15 cellular contexts compared by ENCODE assay signal in the genomic region with DNA sequence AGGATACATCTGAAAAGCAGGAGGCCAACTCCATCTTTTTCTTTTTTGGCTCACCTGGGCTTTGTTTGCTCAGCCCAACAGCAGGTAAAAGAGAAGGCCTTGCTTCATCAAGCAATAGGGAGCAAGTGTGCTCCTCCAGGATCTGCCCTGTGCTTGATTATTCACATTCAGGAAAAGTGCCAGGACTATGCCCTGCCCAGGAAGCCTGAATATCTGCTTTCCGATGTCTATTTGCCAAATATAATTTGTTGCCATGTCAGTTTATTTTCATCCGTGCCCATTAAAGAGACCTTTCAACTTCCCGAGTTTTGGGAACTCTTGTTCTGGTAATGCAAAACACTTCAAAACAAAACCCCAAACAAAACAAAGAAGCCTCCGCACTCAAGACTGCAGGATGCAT.
A peak's percentile ranks its signal among the peaks of the same experiment; 100 is the strongest.
DNase-seq lines count a peak whose midpoint lies in the region; ATAC-seq and TF ChIP-seq lines count a peak whose summit lies in the region.
"Had no signal": no experiment of that assay in that cellular context is flagged by ENCODE, and none has a peak within 500 bp of the region (broad histone marks: within the 10 kb centered on the region; RNA-seq: fewer than 3 reads in every experiment).

No MANE protein-coding gene starts in this region.

- no peak for TF ChIP-seq POLR2A in upper lobe of left lung (IDR thresholded peaks at IDR 0.05)

- H3K36me3 Mint-ChIP-seq in activated naive CD8-positive, alpha-beta T cell treated with anti-CD3 and anti-CD28 coated beads, Interleukin-2, amount 10 ng/mL, durations not matched to agents 7 days and 5 days, result peaks cover 3% of the 10 kb centered on the region
- H3K36me3 Mint-ChIP-seq in activated naive CD8-positive, alpha-beta T cell treated with anti-CD3 and anti-CD28 coated beads for 36 hours, result peaks cover 3% of the 10 kb centered on the region

- peak in 2 of 4 donors; percentile 10 to 33 for TF ChIP-seq EP300 in upper lobe of left lung (IDR thresholded peaks at IDR 0.05)

- H3K9me3 Mint-ChIP-seq in activated naive CD8-positive, alpha-beta T cell treated with anti-CD3 and anti-CD28 coated beads, Interleukin-2, amount 10 ng/mL, durations not matched to agents 7 days and 5 days, result peaks cover 1% of the 10 kb centered on the region
- no peaks in the 10 kb centered on the region for H3K9me3 Mint-ChIP-seq in activated naive CD8-positive, alpha-beta T cell treated with anti-CD3 and anti-CD28 coated beads for 36 hours
- H3K9me3 Mint-ChIP-seq: activated naive CD8-positive, alpha-beta T cell treated with anti-CD3 and anti-CD28 coated beads, Interleukin-2, amount 50 U/mL, for 24 hours; HFFc6 had no signal

- ATAC-seq in activated naive CD8-positive, alpha-beta T cell treated with anti-CD3 and anti-CD28 coated beads, Interleukin-2, amount 10 ng/mL, durations not matched to agents 7 days and 5 days (ENCODE audit: low read depth), result no peak
- ATAC-seq in RWPE2 (ENCODE audit: low read depth) (peak; percentile 40; the same call in 1 of the 3 replicates), left colon (peak; percentile 33), upper lobe of left lung (ENCODE audit: low FRiP score in 2 of 2) (no peak), HG03045 (IDR thresholded peaks at IDR 0.05; ENCODE audit: unreplicated experiment) (no peak), aorta (ENCODE audit: low FRiP score) (no peak)
- ATAC-seq: activated naive CD8-positive, alpha-beta T cell treated with anti-CD3 and anti-CD28 coated beads, Interleukin-2, amount 50 U/mL, for 24 hours had no signal

- no peak overlapping the region for H3K27ac ChIP-seq in RWPE2 (ENCODE audit: poor library complexity, severe bottlenecking)
- H3K27ac ChIP-seq in upper lobe of left lung, result peak overlapping the region in 3 of 4 donors; percentile 26 to 76 (median 74)
- H3K27ac ChIP-seq in aorta (ENCODE audit: low read depth in 1 of 2, low read length in 2 of 2), result no peak overlapping the region
- H3K27ac ChIP-seq: thoracic aorta had no signal

- POLR2A ChIA-PET in activated naive CD8-positive, alpha-beta T cell treated with anti-CD3 and anti-CD28 coated beads, Interleukin-2, amount 10 ng/mL, durations not matched to agents 7 days and 5 days (lab: Charles Lee), result no interaction called here

- no peak for DNase-seq in activated naive CD8-positive, alpha-beta T cell treated with anti-CD3 and anti-CD28 coated beads, Interleukin-2, amount 10 ng/mL, durations not matched to agents 7 days and 5 days
- DNase-seq in activated naive CD8-positive, alpha-beta T cell treated with anti-CD3 and anti-CD28 coated beads for 36 hours, result no peak
- DNase-seq in RWPE2 (ENCODE audit: low spot score) (no peak), left colon (no peak), upper lobe of left lung (no peak), aorta (no peak), NCI-H1930 (lab: John Stamatoyannopoulos, UW) (no peak)
- DNase-seq: activated CD4-positive, CD25-positive, alpha-beta regulatory T cell; activated naive CD8-positive, alpha-beta T cell treated with anti-CD3 and anti-CD28 coated beads, Interleukin-2, amount 50 U/mL, for 24 hours; HFFc6; Kasumi-1; NCI-H187; SW 1271 had no signal

- no peaks in the 10 kb centered on the region for H3K9me3 ChIP-seq in RWPE2 (ENCODE audit: severe bottlenecking)
- H3K9me3 ChIP-seq in upper lobe of left lung, result no peaks in the 10 kb centered on the region
- H3K9me3 ChIP-seq in aorta (ENCODE audit: control insufficient read depth, low read length), result no peaks in the 10 kb centered on the region
- H3K9me3 ChIP-seq: thoracic aorta had no signal

- H3K27me3 Mint-ChIP-seq in activated naive CD8-positive, alpha-beta T cell treated with anti-CD3 and anti-CD28 coated beads, Interleukin-2, amount 10 ng/mL, durations not matched to agents 7 days and 5 days, result peaks cover 2% of the 10 kb centered on the region
- no peaks in the 10 kb centered on the region for H3K27me3 Mint-ChIP-seq in activated naive CD8-positive, alpha-beta T cell treated with anti-CD3 and anti-CD28 coated beads for 36 hours
- H3K27me3 Mint-ChIP-seq: activated naive CD8-positive, alpha-beta T cell treated with anti-CD3 and anti-CD28 coated beads, Interleukin-2, amount 50 U/mL, for 24 hours had no signal

- H3K36me3 ChIP-seq in RWPE2 (ENCODE audit: low read depth), result no peaks in the 10 kb centered on the region
- H3K36me3 ChIP-seq in upper lobe of left lung, result peaks cover 0 to 13% (median 3%) of the 10 kb centered on the region in 4 donors
- no peaks in the 10 kb centered on the region for H3K36me3 ChIP-seq in aorta (ENCODE audit: control insufficient read depth in 1 of 2, insufficient read depth in 2 of 2, low read length in 1 of 2)
- H3K36me3 ChIP-seq: thoracic aorta had no signal

- H3K4me3 Mint-ChIP-seq in activated naive CD8-positive, alpha-beta T cell treated with anti-CD3 and anti-CD28 coated beads, Interleukin-2, amount 10 ng/mL, durations not matched to agents 7 days and 5 days, result no peak overlapping the region
- no peak overlapping the region for H3K4me3 Mint-ChIP-seq in activated naive CD8-positive, alpha-beta T cell treated with anti-CD3 and anti-CD28 coated beads for 36 hours
- H3K4me3 Mint-ChIP-seq: activated naive CD8-positive, alpha-beta T cell treated with anti-CD3 and anti-CD28 coated beads, Interleukin-2, amount 50 U/mL, for 24 hours; HFFc6 had no signal

- H3K27me3 ChIP-seq in RWPE2 (ENCODE audit: insufficient read depth, poor library complexity, severe bottlenecking) (no peaks in the 10 kb centered on the region), upper lobe of left lung (no peaks in the 10 kb centered on the region), aorta (ENCODE audit: control insufficient read depth in 1 of 2, insufficient read depth in 2 of 2, low read length in 1 of 2) (no peaks in the 10 kb centered on the region)

- intact Hi-C loops in left colon (cut with DNase I, micrococcal nuclease), result no loop called here
- intact Hi-C loops in aorta (cut with DNase I), result no loop called here

- peak overlapping the region; percentile 13 for H3K27ac Mint-ChIP-seq in activated naive CD8-positive, alpha-beta T cell treated with anti-CD3 and anti-CD28 coated beads, Interleukin-2, amount 10 ng/mL, durations not matched to agents 7 days and 5 days
- no peak overlapping the region for H3K27ac Mint-ChIP-seq in activated naive CD8-positive, alpha-beta T cell treated with anti-CD3 and anti-CD28 coated beads for 36 hours
- H3K27ac Mint-ChIP-seq: HFFc6 had no signal

- H3K4me3 ChIP-seq in RWPE2 (ENCODE audit: severe bottlenecking) (no peak overlapping the region), upper lobe of left lung (no peak overlapping the region), aorta (ENCODE audit: low read length in 2 of 2) (no peak overlapping the region)
- H3K4me3 ChIP-seq: thoracic aorta had no signal

- H3K4me1 Mint-ChIP-seq in activated naive CD8-positive, alpha-beta T cell treated with anti-CD3 and anti-CD28 coated beads, Interleukin-2, amount 10 ng/mL, durations not matched to agents 7 days and 5 days, result peaks cover 22% of the 10 kb centered on the region
- H3K4me1 Mint-ChIP-seq in activated naive CD8-positive, alpha-beta T cell treated with anti-CD3 and anti-CD28 coated beads for 36 hours, result peaks cover 18% of the 10 kb centered on the region

- TF ChIP-seq CTCF in RWPE2 (IDR thresholded peaks at IDR 0.05; ENCODE audit: poor library complexity, severe bottlenecking) (no peak), upper lobe of left lung (IDR thresholded peaks at IDR 0.05) (no peak)

- WGBS in upper lobe of left lung, 2 donors, result 50 to 54% methylated on average over 4 of the region's 4 CpGs
- WGBS in aorta, 2 donors, result 34 to 41% methylated on average over 4 of the region's 4 CpGs

- H3K4me1 ChIP-seq in RWPE2 (ENCODE audit: insufficient read depth, poor library complexity, severe bottlenecking), result no peaks in the 10 kb centered on the region
- H3K4me1 ChIP-seq in upper lobe of left lung, result peaks cover 24 to 60% (median 44%) of the 10 kb centered on the region in 4 donors
- H3K4me1 ChIP-seq in aorta (ENCODE audit: control insufficient read depth in 1 of 2, insufficient read depth in 2 of 2, low read length in 2 of 2), result peaks cover 5 to 7% of the 10 kb centered on the region in 2 donors

Comparison
In these comparisons a context has a peak if more than half of its experiments do, and no peak if none do; other contexts are left out.
1. ATAC-seq: peak in RWPE2 (single experiment) and left colon (single experiment); none in activated naive CD8-positive, alpha-beta T cell treated with anti-CD3 and anti-CD28 coated beads, Interleukin-2, amount 10 ng/mL, durations not matched to agents 7 days and 5 days (single experiment), upper lobe of left lung (0 of 2), HG03045 (single experiment) and aorta (single experiment).
2. H3K27ac ChIP-seq: peak in upper lobe of left lung (3 of 4); none in RWPE2 (single experiment) and aorta (0 of 2).